ENCODE assay signal across 10 cellular contexts in the genomic region with DNA sequence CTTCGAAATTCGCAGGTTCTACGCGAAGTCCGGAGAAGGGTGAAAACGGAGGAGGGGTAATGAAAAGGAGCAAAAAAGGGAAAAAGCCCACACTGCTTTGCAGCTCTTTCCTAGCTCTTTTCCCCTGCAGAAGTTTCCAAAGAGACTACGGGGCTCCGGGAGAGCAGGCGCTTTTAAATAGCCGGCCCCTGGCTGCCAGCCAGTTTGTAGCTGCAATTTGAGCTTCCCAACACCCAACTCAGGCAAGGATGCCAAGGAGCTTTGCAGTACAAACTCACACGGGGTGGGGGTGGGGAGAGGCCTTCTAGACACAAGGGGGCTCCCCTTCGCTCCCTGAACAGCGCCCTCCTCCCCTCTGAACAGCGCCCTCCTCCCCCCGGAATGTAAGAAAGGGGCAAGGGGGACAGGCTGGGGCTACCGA. TPM values are rescaled to one million over a fixed set of nuclear protein-coding genes. Genes with fewer than 3 reads are reported as not detected.
DNase-seq lines count a peak whose midpoint lies in the region; ATAC-seq, FAIRE-seq and TF ChIP-seq lines count a peak whose summit lies in the region.
"Had no signal": no experiment of that assay in that cellular context is flagged by ENCODE, and none has a peak within 500 bp of the region (broad histone marks: within the 10 kb centered on the region; RNA-seq: fewer than 3 reads in every experiment).

A gene with protein sequence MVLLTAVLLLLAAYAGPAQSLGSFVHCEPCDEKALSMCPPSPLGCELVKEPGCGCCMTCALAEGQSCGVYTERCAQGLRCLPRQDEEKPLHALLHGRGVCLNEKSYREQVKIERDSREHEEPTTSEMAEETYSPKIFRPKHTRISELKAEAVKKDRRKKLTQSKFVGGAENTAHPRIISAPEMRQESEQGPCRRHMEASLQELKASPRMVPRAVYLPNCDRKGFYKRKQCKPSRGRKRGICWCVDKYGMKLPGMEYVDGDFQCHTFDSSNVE (minus strand): TSS at position 149 of the 421 bp plus-strand sequence. CDS start 774 bp downstream, outside the sequence.

- no peaks in the 10 kb centered on the region for H3K9me3 ChIP-seq in Peyer's patch

- peaks cover 0 to 34% (median 5%) of the 10 kb centered on the region in 4 donors for H3K4me1 ChIP-seq in Peyer's patch

- no peak for ATAC-seq in GM19397 (IDR thresholded peaks at IDR 0.05; ENCODE audit: unreplicated experiment)

- H3K27me3 ChIP-seq in Peyer's patch = peaks cover 0 to 24% of the 10 kb centered on the region in 2 donors

- TF ChIP-seq POLR2A in Peyer's patch (IDR thresholded peaks at IDR 0.05) = peak in 1 of 2 donors; percentile 36

- TF ChIP-seq CTCF in Peyer's patch (IDR thresholded peaks at IDR 0.05) = no peak

- peak within 1 kb of the TSS; percentile 36 to 64 (median 45) for H3K4me3 ChIP-seq in Peyer's patch

- peak; percentile 55 for DNase-seq in DMS53 (lab: John Stamatoyannopoulos, UW)
- no peak for DNase-seq in DMS53 treated with DMSO at 0.1 percent for 48 hours (lab: John Stamatoyannopoulos, UW; ENCODE audit: unreplicated experiment)
- DNase-seq in Peyer's patch = peak; percentile 36 to 74 (median 69)
- DNase-seq in lung microvascular endothelial cell (ENCODE audit: low read depth in 2 of 2) = peak; percentile 23 to 71
- no peak for DNase-seq in activated CD8-positive, alpha-beta memory T cell treated with anti-CD3 and anti-CD28 coated beads for 24 hours

- H3K36me3 ChIP-seq in Peyer's patch = no peaks in the 10 kb centered on the region

- peak; percentile 51 for FAIRE-seq in endometrium (lab: Jason Lieb, UNC)

- H3K27ac ChIP-seq in Peyer's patch (peak within 1 kb of the TSS; percentile 62 to 87 (median 70)), temporal lobe (ENCODE audit: low read depth, low read length) (peak within 1 kb of the TSS; percentile 38)
- H3K27ac ChIP-seq: 22Rv1 had no signal

RNA-seq across cellular contexts. Expression of the gene that starts here (rescaled TPM):
- total RNA-seq in Peyer's patch (100 to 1,000 TPM in 1 of 4 donors, 10 to 100 TPM in 3; 41.5 to 183 (median 75.0) TPM), lung microvascular endothelial cell (0.20 and 5.0 TPM in 2 replicates), temporal lobe (34.9 TPM)
- total RNA-seq: activated CD8-positive, alpha-beta memory T cell treated with anti-CD3 and anti-CD28 coated beads for 36 hours had no signal

Comparison
In these comparisons a context has a peak if more than half of its experiments do, and no peak if none do; other contexts are left out.
1. DNase-seq: peak in DMS53 (single experiment), Peyer's patch (3 of 3) and lung microvascular endothelial cell (2 of 2); none in DMS53 treated with DMSO at 0.1 percent for 48 hours (single experiment) and activated CD8-positive, alpha-beta memory T cell treated with anti-CD3 and anti-CD28 coated beads for 24 hours (single experiment).